ENCODE assay signal across 20 cellular contexts in the genomic region with DNA sequence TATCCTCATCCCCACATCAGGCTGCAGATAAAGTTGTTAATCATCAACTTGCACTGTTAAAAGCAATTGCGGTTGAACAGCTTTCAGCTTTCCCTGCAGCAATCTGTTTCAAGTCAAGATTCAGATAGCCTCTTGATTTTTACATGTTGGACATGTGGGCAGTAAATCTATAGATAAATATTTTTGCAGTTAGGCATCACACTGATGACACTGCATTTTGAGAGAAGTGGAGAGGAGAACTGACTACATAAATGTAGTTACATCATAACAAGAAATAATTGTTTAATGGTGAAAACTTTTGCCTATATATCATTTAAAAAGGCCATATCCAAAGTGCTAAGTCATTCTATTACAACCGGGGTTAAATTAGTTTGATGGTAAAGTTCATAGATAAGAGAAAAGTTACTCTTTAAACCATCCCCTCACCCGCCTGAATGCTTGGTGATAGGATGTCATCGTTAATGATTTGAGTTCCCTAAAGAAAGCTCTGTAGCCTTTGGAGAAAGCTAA. TPM values are rescaled to one million over a fixed set of nuclear protein-coding genes. Genes with fewer than 3 reads are reported as not detected.
DNase-seq lines count a peak whose midpoint lies in the region; ATAC-seq and TF ChIP-seq lines count a peak whose summit lies in the region.
"Had no signal": no experiment of that assay in that cellular context is flagged by ENCODE, and none has a peak within 500 bp of the region (broad histone marks: within the 10 kb centered on the region; RNA-seq: fewer than 3 reads in every experiment).

No MANE protein-coding gene starts in this region.

- H3K27ac ChIP-seq in SK-N-MC = peak overlapping the region; percentile 52
- peak overlapping the region; percentile 72 for H3K27ac ChIP-seq in hepatocyte
- H3K27ac ChIP-seq in psoas muscle = peak overlapping the region; percentile 13
- no peak overlapping the region for H3K27ac ChIP-seq in heart left ventricle
- H3K27ac ChIP-seq: ascending aorta, foreskin keratinocyte had no signal

- no peak overlapping the region for H3K4me3 Mint-ChIP-seq in Calu3 (ENCODE audit: low read depth, unreplicated experiment)
- H3K4me3 Mint-ChIP-seq: CD8-positive, alpha-beta memory T cell; naive thymus-derived CD8-positive, alpha-beta T cell; stimulated activated naive CD8-positive, alpha-beta T cell treated with anti-CD3 and anti-CD28 coated beads, Interleukin-15, Interleukin-2, amounts not matched to agents 100 ng/mL and 50 ng/mL, for 24 hours had no signal

- no peaks in the 10 kb centered on the region for H3K36me3 Mint-ChIP-seq in Calu3 (ENCODE audit: insufficient read depth, unreplicated experiment)
- H3K36me3 Mint-ChIP-seq: CD8-positive, alpha-beta memory T cell; naive thymus-derived CD8-positive, alpha-beta T cell had no signal

- WGBS in hepatocyte (ENCODE audit: low lambda C conversion rate, missing lambda C conversion rate) = 24% methylated on average over 4 of the region's 4 CpGs
- 78 to 88% (median 82%) methylated on average over 4 of the region's 4 CpGs for WGBS in psoas muscle, 3 donors
- WGBS in heart left ventricle, 4 donors = 59 to 70% (median 65%) methylated on average over 4 of the region's 4 CpGs

- TF ChIP-seq CTCF in Calu3 (IDR thresholded peaks at IDR 0.05; ENCODE audit: unreplicated experiment) = no peak
- no peak for TF ChIP-seq CTCF in hepatocyte (IDR thresholded peaks at IDR 0.05; ENCODE audit: poor library complexity)
- TF ChIP-seq CTCF in psoas muscle (IDR thresholded peaks at IDR 0.05) = no peak
- no peak for TF ChIP-seq CTCF in heart left ventricle (IDR thresholded peaks at IDR 0.05)

- H3K4me1 ChIP-seq in hepatocyte (ENCODE audit: insufficient read depth) (peaks cover 53% of the 10 kb centered on the region), psoas muscle (peaks cover 11% of the 10 kb centered on the region), heart left ventricle (no peaks in the 10 kb centered on the region)

- CTCF ChIA-PET in Calu3 (lab: Charles Lee) = interaction anchor here (1.1 kb wide), 1 partner anchor 126 kb away, joined by 3 read pairs; no protein-coding TSS in a partner anchor

- peak overlapping the region; percentile 52 for H3K27ac Mint-ChIP-seq in Calu3 (ENCODE audit: unreplicated experiment)
- H3K27ac Mint-ChIP-seq: CD8-positive, alpha-beta memory T cell; naive thymus-derived CD8-positive, alpha-beta T cell; stimulated activated naive CD8-positive, alpha-beta T cell treated with anti-CD3 and anti-CD28 coated beads, Interleukin-15, Interleukin-2, amounts not matched to agents 100 ng/mL and 50 ng/mL, for 24 hours had no signal

- no peak overlapping the region for H2AFZ ChIP-seq in hepatocyte

- H3K4me3 ChIP-seq in SK-N-MC (peak overlapping the region; percentile 28; the same call in 1 of the 2 replicates), hepatocyte (no peak overlapping the region), psoas muscle (no peak overlapping the region), heart left ventricle (no peak overlapping the region)
- H3K4me3 ChIP-seq: ascending aorta, lung had no signal

- DNase-seq in Calu3 (no peak), SK-N-MC (ENCODE audit: low read depth, low spot score) (no peak), hepatocyte (ENCODE audit: low spot score) (peak; percentile 51), psoas muscle (no peak), NCI-H82 treated with DMSO at 0.1 percent for 48 hours (lab: John Stamatoyannopoulos, UW; ENCODE audit: unreplicated experiment) (no peak), heart left ventricle (no peak), GDM1 (lab: John Stamatoyannopoulos, UW) (no peak)
- DNase-seq: activated CD4-positive, alpha-beta T cell treated with anti-CD3 and anti-CD28 coated beads for 48 hours; activated naive CD4-positive, alpha-beta T cell treated with Interleukin-2 at 50 U/mL for 16 hours; CD8-positive, alpha-beta memory T cell; naive thymus-derived CD8-positive, alpha-beta T cell; NCI-H146; NCI-H446; SHP77 treated with DMSO at 0.1 percent for 48 hours had no signal

- no peaks in the 10 kb centered on the region for H3K27me3 Mint-ChIP-seq in Calu3 (ENCODE audit: unreplicated experiment)

- no peaks in the 10 kb centered on the region for H4K20me1 ChIP-seq in hepatocyte (ENCODE audit: insufficient read depth, poor library complexity, severe bottlenecking)

- H3K4me1 Mint-ChIP-seq in Calu3 (ENCODE audit: low read depth, unreplicated experiment) = peaks cover 40% of the 10 kb centered on the region
- H3K4me1 Mint-ChIP-seq: CD8-positive, alpha-beta memory T cell; naive thymus-derived CD8-positive, alpha-beta T cell had no signal

- TF ChIP-seq POLR2A in heart left ventricle (IDR thresholded peaks at IDR 0.05) = no peak

- H3K9me3 ChIP-seq in SK-N-MC (ENCODE audit: low read depth, low read length) (no peaks in the 10 kb centered on the region), hepatocyte (ENCODE audit: low read depth) (no peaks in the 10 kb centered on the region), psoas muscle (no peaks in the 10 kb centered on the region), heart left ventricle (no peaks in the 10 kb centered on the region)
- H3K9me3 ChIP-seq: ascending aorta had no signal

- intact Hi-C loops in Calu3 (cut with micrococcal nuclease; ENCODE audit: unreplicated experiment) = loop anchor here (5.0 kb wide), 1 partner anchor 39 kb away; no protein-coding TSS in a partner anchor
- intact Hi-C loops in psoas muscle (cut with DNase I) = no loop called here
- intact Hi-C loops in heart left ventricle (cut with DNase I) = no loop called here

- H3K9ac ChIP-seq in SK-N-MC (ENCODE audit: insufficient read length) = no peak overlapping the region

- H3K4me2 ChIP-seq in hepatocyte = peak overlapping the region; percentile 46

- no peaks in the 10 kb centered on the region for H3K9me2 ChIP-seq in hepatocyte (replicated peaks; ENCODE audit: insufficient read depth)

- BruUV-seq in Calu3 (replicated peaks; lab: Mats Ljungman, UMichigan) = no TSS peak

- ATAC-seq in psoas muscle = no peak
- no peak for ATAC-seq in heart left ventricle
- ATAC-seq in GM18861 (IDR thresholded peaks at IDR 0.05; ENCODE audit: unreplicated experiment) = no peak
- ATAC-seq: foreskin keratinocyte; naive thymus-derived CD8-positive, alpha-beta T cell had no signal

- H3K36me3 ChIP-seq in SK-N-MC (ENCODE audit: insufficient read depth, low read length) = no peaks in the 10 kb centered on the region
- H3K36me3 ChIP-seq in hepatocyte (replicated peaks; ENCODE audit: insufficient read depth, low read depth) = no peaks in the 10 kb centered on the region
- H3K36me3 ChIP-seq in psoas muscle (ENCODE audit: insufficient read depth in 1 of 2, low read depth in 1 of 2) = no peaks in the 10 kb centered on the region
- H3K36me3 ChIP-seq in heart left ventricle = no peaks in the 10 kb centered on the region
- H3K36me3 ChIP-seq: ascending aorta had no signal

- H3K27me3 ChIP-seq in hepatocyte (no peaks in the 10 kb centered on the region), psoas muscle (ENCODE audit: insufficient read depth in 3 of 3, low read length in 2 of 3) (no peaks in the 10 kb centered on the region), heart left ventricle (no peaks in the 10 kb centered on the region)
- H3K27me3 ChIP-seq: ascending aorta, foreskin keratinocyte had no signal

- H3K79me2 ChIP-seq in hepatocyte = no peaks in the 10 kb centered on the region

- no peaks in the 10 kb centered on the region for H3K9me3 Mint-ChIP-seq in Calu3 (ENCODE audit: low read depth, unreplicated experiment)
- H3K9me3 Mint-ChIP-seq: naive thymus-derived CD8-positive, alpha-beta T cell; stimulated activated naive CD8-positive, alpha-beta T cell treated with anti-CD3 and anti-CD28 coated beads, Interleukin-15, Interleukin-2, amounts not matched to agents 100 ng/mL and 50 ng/mL, for 24 hours had no signal

RNA-seq across cellular contexts. Expression of a gene that starts 30.7 kb away (rescaled TPM):
- 17.2 and 17.7 TPM in 2 replicates for total RNA-seq in Calu3 (2022)
- 529 and 563 TPM in 2 replicates for total RNA-seq in hepatocyte
- polyA plus RNA-seq in hepatocyte = 201 and 243 TPM in 2 replicates
- total RNA-seq in psoas muscle = 10 to 100 TPM; 14.1 to 57.0 (median 31.7) TPM
- 10 to 100 TPM in 2 of 3 donors, 1 to 10 TPM in 1; 7.0 to 21.0 (median 15.0) TPM for polyA plus RNA-seq in psoas muscle
- 10 to 100 TPM in 5 of 9 donors, 1 to 10 TPM in 4; 5.3 to 37.5 (median 12.6) TPM for total RNA-seq in heart left ventricle
- 10 to 100 TPM in 1 of 2 donors, 1 to 10 TPM in 1; 2.2 to 17.2 TPM for polyA plus RNA-seq in heart left ventricle
- total RNA-seq: MCF 10A had no signal
- polyA plus RNA-seq: CD8-positive, alpha-beta memory T cell had no signal

Comparison
In these comparisons a context has a peak if more than half of its experiments do, and no peak if none do; other contexts are left out.
1. H3K27ac ChIP-seq: peak in SK-N-MC (single experiment), hepatocyte (single experiment) and psoas muscle (single experiment); none in heart left ventricle (0 of 12).